11 cellular contexts compared by ENCODE assay signal in genomic region chr22:42366815-42367581, GRCh38.
DNase-seq lines count a peak whose midpoint lies in the region; ATAC-seq and TF ChIP-seq lines count a peak whose summit lies in the region.
"Had no signal": no experiment of that assay in that cellular context is flagged by ENCODE, and none has a peak within 500 bp of the region (broad histone marks: within the 10 kb centered on the region; RNA-seq: fewer than 3 reads in every experiment).

No MANE protein-coding gene starts in this region.

- H3K36me3 Mint-ChIP-seq in CD8-positive, alpha-beta T cell, result peaks cover 3% of the 10 kb centered on the region

- no peak for ATAC-seq in CD8-positive, alpha-beta T cell
- ATAC-seq in GM18511 (IDR thresholded peaks at IDR 0.05; ENCODE audit: unreplicated experiment) (no peak), GM21717 (IDR thresholded peaks at IDR 0.05; ENCODE audit: unreplicated experiment) (no peak), HG03565 (IDR thresholded peaks at IDR 0.05; ENCODE audit: unreplicated experiment) (no peak)

- H3K4me3 Mint-ChIP-seq in CD8-positive, alpha-beta T cell, result peak overlapping the region; percentile 85

- no peak overlapping the region for H3K4me2 ChIP-seq in OCI-LY1 (ENCODE audit: low read length)

- intact Hi-C loops in CD8-positive, alpha-beta T cell (cut with DNase I, micrococcal nuclease), result loop anchor here in 1 of 2 experiments (5.0 kb wide), 2 partner anchors 95 to 185 kb away; partner anchors contain the start of gene TCF20

- H3F3A ChIP-seq in OCI-LY1 (ENCODE audit: insufficient read depth, low read length), result no peaks in the 10 kb centered on the region

- CTCF ChIA-PET in CD8-positive, alpha-beta T cell (lab: Charles Lee), result interaction anchor here (0.9 kb wide), 1 partner anchor 700 kb away, joined by 3 read pairs; no protein-coding TSS in a partner anchor

- TF ChIP-seq CTCF in CD8-positive, alpha-beta T cell (IDR thresholded peaks at IDR 0.05), result no peak
- 0 out of 2 replicates have a peak, but pooled peaks have one; percentile 7 for TF ChIP-seq CTCF in OCI-LY1 (IDR thresholded peaks at IDR 0.05; ENCODE audit: low read length)

- H3K9me2 ChIP-seq in OCI-LY1 (ENCODE audit: low read depth, low read length), result no peaks in the 10 kb centered on the region

- H3K27ac ChIP-seq in CD8-positive, alpha-beta T cell (ENCODE audit: low read depth, low read length), result no peak overlapping the region
- H3K27ac ChIP-seq in OCI-LY1 (ENCODE audit: low read depth, low read length, poor library complexity, severe bottlenecking), result no peak overlapping the region

- no peaks in the 10 kb centered on the region for H3K79me2 ChIP-seq in OCI-LY1 (ENCODE audit: insufficient read depth, low read length)

- H3K4me1 Mint-ChIP-seq in CD8-positive, alpha-beta T cell (ENCODE audit: low read depth), result peaks cover 19% of the 10 kb centered on the region

- H4K20me1 ChIP-seq in OCI-LY1 (ENCODE audit: insufficient read depth, low read length), result no peaks in the 10 kb centered on the region

- no peaks in the 10 kb centered on the region for H3K36me3 ChIP-seq in CD8-positive, alpha-beta T cell (ENCODE audit: insufficient read depth, low read length)
- H3K36me3 ChIP-seq in OCI-LY1 (ENCODE audit: insufficient read depth, low read length), result no peaks in the 10 kb centered on the region
- H3K36me3 ChIP-seq in neuron (ENCODE audit: insufficient read depth, low read length), result no peaks in the 10 kb centered on the region

- DNase-seq in CD8-positive, alpha-beta T cell, result no peak
- DNase-seq in globus pallidus (ENCODE audit: low spot score), result peak; percentile 72
- no peak for DNase-seq in NCI-H82 (lab: John Stamatoyannopoulos, UW)
- DNase-seq: NCI-H524 treated with DMSO at 0.1 percent for 48 hours; stimulated activated CD4-positive, alpha-beta T cell treated with anti-CD3 and anti-CD28 coated beads, Interleukin-4, amount 100 ng/mL, for 24 hours; SW 1271 had no signal

- peaks cover 9% of the 10 kb centered on the region for H3K27me3 ChIP-seq in CD8-positive, alpha-beta T cell (ENCODE audit: insufficient read depth, low read length)
- H3K27me3 ChIP-seq in OCI-LY1 (ENCODE audit: insufficient read depth, low read length) (peaks cover 26% of the 10 kb centered on the region), neuron (ENCODE audit: insufficient read depth, low read length) (no peaks in the 10 kb centered on the region)

- no peaks in the 10 kb centered on the region for H3K9me3 Mint-ChIP-seq in CD8-positive, alpha-beta T cell

- H3K27me3 Mint-ChIP-seq in CD8-positive, alpha-beta T cell (ENCODE audit: low read depth), result peaks cover 29% of the 10 kb centered on the region

- peaks cover 18% of the 10 kb centered on the region for H3K4me1 ChIP-seq in CD8-positive, alpha-beta T cell (ENCODE audit: insufficient read depth, low read length)
- H3K4me1 ChIP-seq in OCI-LY1 (ENCODE audit: insufficient read depth, low read length, severe bottlenecking), result peaks cover 14% of the 10 kb centered on the region
- peaks cover 58% of the 10 kb centered on the region for H3K4me1 ChIP-seq in neuron (ENCODE audit: insufficient read depth, low read length)

- H2AFZ ChIP-seq in OCI-LY1 (ENCODE audit: low read length), result no peak overlapping the region
- H2AFZ ChIP-seq in neuron (ENCODE audit: low read depth, low read length), result no peak overlapping the region

- H3K4me3 ChIP-seq in CD8-positive, alpha-beta T cell (ENCODE audit: low read depth, low read length), result no peak overlapping the region
- H3K4me3 ChIP-seq in OCI-LY1 (ENCODE audit: low read depth, low read length, poor library complexity, severe bottlenecking), result no peak overlapping the region
- peak overlapping the region; percentile 87 for H3K4me3 ChIP-seq in neuron (ENCODE audit: low read length)

- POLR2A ChIA-PET in CD8-positive, alpha-beta T cell (lab: Charles Lee), result no interaction called here

- H3K9me3 ChIP-seq in CD8-positive, alpha-beta T cell (ENCODE audit: low read length), result no peaks in the 10 kb centered on the region
- H3K9me3 ChIP-seq in OCI-LY1 (ENCODE audit: low read length), result no peaks in the 10 kb centered on the region
- no peaks in the 10 kb centered on the region for H3K9me3 ChIP-seq in neuron (ENCODE audit: low read length)

- H3K9ac ChIP-seq in OCI-LY1 (ENCODE audit: low read length), result no peak overlapping the region

- no peak overlapping the region for H3K27ac Mint-ChIP-seq in CD8-positive, alpha-beta T cell
